32 cellular contexts compared by ENCODE assay signal in genomic region chr20:13338999-13339411, GRCh38.
DNase-seq lines count a peak whose midpoint lies in the region; ATAC-seq, FAIRE-seq and TF ChIP-seq lines count a peak whose summit lies in the region.
"Had no signal": no experiment of that assay in that cellular context is flagged by ENCODE, and none has a peak within 500 bp of the region (broad histone marks: within the 10 kb centered on the region; RNA-seq: fewer than 3 reads in every experiment).

No MANE protein-coding gene starts in this region.

- in situ Hi-C loops in Caki2 (cut with HindIII; ENCODE audit: low pct_unique_long_range_greater_than_20kb, low sequenced_read_pairs), result no loop called here

- no peak overlapping the region for H3K4me3 ChIP-seq in epithelial cell of proximal tubule (ENCODE audit: low read depth, low read length)
- H3K4me3 ChIP-seq: BLaER1 treated with 17β-estradiol and CSF1 and Interleukin-3, amounts not matched to agents 10 nM and 100 nM; coronary artery; Peyer's patch; thyroid gland had no signal

- no peak for ATAC-seq in HG02884 (IDR thresholded peaks at IDR 0.05; ENCODE audit: unreplicated experiment)
- ATAC-seq: activated T-cell treated with anti-CD3 and anti-CD28 coated beads, Interleukin-2, amount 50 U/mL, for 4 hours; left ventricle myocardium superior; right cardiac atrium; T-cell had no signal

- TF ChIP-seq CTCF in epithelial cell of proximal tubule (conservative IDR thresholded peaks at IDR 0.05; ENCODE audit: low read depth, low read length), result no peak

- FAIRE-seq in GM19239 (lab: Jason Lieb, UNC), result no peak
- FAIRE-seq: H1 had no signal

- DNase-seq in Caki2 (ENCODE audit: low read depth) (peak; percentile 61), HuH-7 (ENCODE audit: low spot score) (peak; percentile 56), epithelial cell of proximal tubule (ENCODE audit: low read depth) (peak; percentile 62), mucosa of gallbladder (ENCODE audit: low spot score) (peak; percentile 39), GM19239 (ENCODE audit: insufficient read length, low spot score) (no peak)
- no peak for DNase-seq in effector CD4-positive, alpha-beta T cell
- DNase-seq: activated CD4-positive, alpha-beta T cell treated with anti-CD3 and anti-CD28 coated beads, Interleukin-2, amount 10 ng/mL, durations not matched to agents 7 days and 5 days; activated gamma-delta T cell treated with Interleukin-2 at 50 U/mL for 16 hours; activated naive CD8-positive, alpha-beta T cell treated with anti-CD3 and anti-CD28 coated beads, Interleukin-2, amount 10 ng/mL, durations not matched to agents 7 days and 5 days; activated T-cell treated with anti-CD3 and anti-CD28 coated beads, Interleukin-2, amount 50 U/mL, for 4 hours; aorta; DMS79 treated with DMSO at 0.1 percent for 48 hours; effector memory CD4-positive, alpha-beta T cell; GF-D8; Karpas-422; left ventricle myocardium superior; MV-4-11; naive B cell; NCI-H1436; NCI-H446 treated with DMSO at 0.1 percent for 48 hours; NCI-H774; Peyer's patch; posterior cingulate gyrus; right cardiac atrium; stimulated activated CD4-positive, alpha-beta T cell treated with anti-CD3 and anti-CD28 coated beads, Interleukin-2, amount 100 ng/mL, for 48 hours; T-cell; thyroid gland; WERI-Rb-1 had no signal

Comparison
In these comparisons a context has a peak if more than half of its experiments do, and no peak if none do; other contexts are left out.
1. DNase-seq: peak in Caki2 (single experiment), HuH-7 (single experiment), epithelial cell of proximal tubule (single experiment) and mucosa of gallbladder (single experiment); none in effector CD4-positive, alpha-beta T cell (single experiment) and GM19239 (single experiment).